Comparison of ENCODE assay signal across 30 cellular contexts in genomic region chr1:208142632-208143390, GRCh38.
DNase-seq lines count a peak whose midpoint lies in the region; ATAC-seq, FAIRE-seq and TF ChIP-seq lines count a peak whose summit lies in the region.
"Had no signal": no experiment of that assay in that cellular context is flagged by ENCODE, and none has a peak within 500 bp of the region (broad histone marks: within the 10 kb centered on the region; RNA-seq: fewer than 3 reads in every experiment).

No MANE protein-coding gene starts in this region.

- no peak for TF ChIP-seq EP300 in K562 (IDR thresholded peaks at IDR 0.05; ENCODE audit: low read length)

- H3K27me3 Mint-ChIP-seq in nephron (ENCODE audit: low read depth) (peaks cover 4% of the 10 kb centered on the region), type B pancreatic cell (no peaks in the 10 kb centered on the region)
- H3K27me3 Mint-ChIP-seq: activated CD8-positive, alpha-beta T cell treated with anti-CD3 and anti-CD28 coated beads for 36 hours; activated naive CD8-positive, alpha-beta T cell; activated T-helper 17 cell treated with anti-CD3 and anti-CD28 coated beads, Interleukin-2, amount 50 U/mL, for 72 hours; effector memory CD8-positive, alpha-beta T cell; T-helper 17 cell had no signal

- ATAC-seq in K562: no peak
- ATAC-seq: activated CD8-positive, alpha-beta T cell treated with anti-CD3 and anti-CD28 coated beads for 36 hours; activated T-helper 17 cell treated with anti-CD3 and anti-CD28 coated beads, Interleukin-2, amount 50 U/mL, for 72 hours; effector memory CD8-positive, alpha-beta T cell; T-helper 17 cell; upper lobe of right lung had no signal

- no peak for FAIRE-seq in K562 (lab: Jason Lieb, UNC)
- FAIRE-seq: D721Med, small intestine had no signal

- no peak overlapping the region for H3K4me2 ChIP-seq in K562 (ENCODE audit: insufficient read depth, low read length)

- TF ChIP-seq POLR2A in K562 (conservative IDR thresholded peaks at IDR 0.05): no peak
- TF ChIP-seq POLR2A in prostate gland (IDR thresholded peaks at IDR 0.05): no peak

- H3K27me3 ChIP-seq in K562 (ENCODE audit: control insufficient read depth in 2 of 2, insufficient read depth in 2 of 2, low read length in 2 of 2) (peaks cover 0 to 16% of the 10 kb centered on the region in 2 experiments; a peak in 2 of 5 replicates), prostate gland (replicated peaks; ENCODE audit: insufficient read depth) (no peaks in the 10 kb centered on the region)
- H3K27me3 ChIP-seq: upper lobe of right lung had no signal

- H3K9me3 ChIP-seq in K562 (replicated peaks; ENCODE audit: control insufficient read depth, insufficient read depth, low read depth, low read length): no peaks in the 10 kb centered on the region
- no peaks in the 10 kb centered on the region for H3K9me3 ChIP-seq in prostate gland
- H3K9me3 ChIP-seq: upper lobe of right lung had no signal

- WGBS in K562 (ENCODE audit: insufficient coverage, low coverage, missing lambda C conversion rate): 4% methylated on average over 5 of the region's 5 CpGs
- WGBS in prostate gland: 74% methylated on average over 5 of the region's 5 CpGs

- no TSS peak for BruUV-seq in K562 (replicated peaks; lab: Mats Ljungman, UMichigan)

- H3K4me1 ChIP-seq in K562 (replicated peaks in 1 of 2; ENCODE audit: control insufficient read depth in 2 of 2, insufficient read depth in 2 of 2, low read length in 2 of 2): 0 out of 5 replicates have a peak, but pooled peaks cover 0 to 4% of the 10 kb centered on the region in 2 experiments
- no peaks in the 10 kb centered on the region for H3K4me1 ChIP-seq in prostate gland (replicated peaks)

- DNase-seq in NCI-H1417 (lab: John Stamatoyannopoulos, UW): peak; percentile 23 to 69 (median 58)
- DNase-seq in NCI-H1417 treated with DMSO at 0.1 percent for 48 hours (lab: John Stamatoyannopoulos, UW): no peak
- no peak for DNase-seq in K562 (ENCODE audit: extremely low read depth in 1 of 4, low spot score in 3 of 4)
- DNase-seq in type B pancreatic cell (ENCODE audit: extremely low spot score, unreplicated experiment): no peak
- DNase-seq in NCI-H1436 (lab: John Stamatoyannopoulos, UW): no peak
- DNase-seq in NCI-H774 (lab: John Stamatoyannopoulos, UW): no peak
- DNase-seq in prostate gland (ENCODE audit: low spot score): no peak
- DNase-seq: activated CD8-positive, alpha-beta T cell treated with anti-CD3 and anti-CD28 coated beads for 36 hours; anterior cingulate cortex; caudate nucleus; CD4-positive, CD25-positive, alpha-beta regulatory T cell; cortex of kidney; effector memory CD8-positive, alpha-beta T cell; foreskin melanocyte; hippocampal formation; immature natural killer cell; NCI-H1694; nucleus accumbens; small intestine; stimulated activated CD8-positive, alpha-beta memory T cell treated with anti-CD3 and anti-CD28 coated beads, Interleukin-4, amount 100 ng/mL, for 48 hours; T-helper 17 cell; upper lobe of right lung had no signal

- CTCF ChIA-PET in K562 (lab: Yijun Ruan, JAX; ENCODE audit: low intra/inter-chr PET ratio): no interaction called here

- intact Hi-C loops in K562 (cut with micrococcal nuclease): no loop called here
- intact Hi-C loops in prostate gland (cut with DNase I): no loop called here

- H3K36me3 ChIP-seq in K562 (ENCODE audit: control insufficient read depth, insufficient read depth, low read length): no peaks in the 10 kb centered on the region
- no peaks in the 10 kb centered on the region for H3K36me3 ChIP-seq in prostate gland

- H3K79me2 ChIP-seq in K562 (ENCODE audit: control insufficient read depth, insufficient read depth, low read length): no peaks in the 10 kb centered on the region

- H3K4me3 ChIP-seq in K562 (no peak overlapping the region), prostate gland (no peak overlapping the region)
- H3K4me3 ChIP-seq: SK-N-MC, upper lobe of right lung had no signal

- no peak overlapping the region for H2AFZ ChIP-seq in K562 (ENCODE audit: low read depth, low read length)

- H3K36me3 Mint-ChIP-seq in nephron (ENCODE audit: low read depth): peaks cover 11% of the 10 kb centered on the region
- H3K36me3 Mint-ChIP-seq in type B pancreatic cell: peaks cover 19% of the 10 kb centered on the region
- H3K36me3 Mint-ChIP-seq: activated naive CD8-positive, alpha-beta T cell; CD4-positive, CD25-positive, alpha-beta regulatory T cell; immature natural killer cell; memory B cell had no signal

- no peak for TF ChIP-seq RAD21 in K562 (CRISPR knock-in tag; conservative IDR thresholded peaks at IDR 0.05 in 1 of 2, IDR thresholded peaks at IDR 0.05 in 1 of 2)

- H3K9me1 ChIP-seq in K562 (ENCODE audit: control insufficient read depth, insufficient read depth, low read length): no peaks in the 10 kb centered on the region

- peaks cover 4% of the 10 kb centered on the region; the same call in 1 of the 2 replicates for H4K20me1 ChIP-seq in K562 (replicated peaks; ENCODE audit: control insufficient read depth, insufficient read depth, low read length)

- H3K4me3 Mint-ChIP-seq in nephron (peak overlapping the region; percentile 48 to 70 (median 57)), type B pancreatic cell (peak overlapping the region; percentile 50)
- H3K4me3 Mint-ChIP-seq: activated CD8-positive, alpha-beta T cell treated with anti-CD3 and anti-CD28 coated beads for 36 hours; activated naive CD8-positive, alpha-beta T cell; activated T-helper 17 cell treated with anti-CD3 and anti-CD28 coated beads, Interleukin-2, amount 50 U/mL, for 72 hours; CD4-positive, CD25-positive, alpha-beta regulatory T cell; effector memory CD8-positive, alpha-beta T cell; immature natural killer cell; memory B cell; T-helper 17 cell had no signal

- H3K27ac ChIP-seq in K562 (ENCODE audit: extremely low read depth, low read depth, low read length): no peak overlapping the region
- no peak overlapping the region for H3K27ac ChIP-seq in prostate gland
- H3K27ac ChIP-seq: 22Rv1, RWPE1, SK-N-MC, upper lobe of right lung had no signal

- in situ Hi-C loops in K562 (cut with MboI): no loop called here

- H3K27ac Mint-ChIP-seq in nephron (peak overlapping the region; percentile 94 to 97 (median 95)), type B pancreatic cell (peak overlapping the region; percentile 71)
- H3K27ac Mint-ChIP-seq: activated CD8-positive, alpha-beta T cell treated with anti-CD3 and anti-CD28 coated beads for 36 hours; activated naive CD8-positive, alpha-beta T cell; activated T-helper 17 cell treated with anti-CD3 and anti-CD28 coated beads, Interleukin-2, amount 50 U/mL, for 72 hours; CD4-positive, CD25-positive, alpha-beta regulatory T cell; effector memory CD8-positive, alpha-beta T cell; memory B cell; T-helper 17 cell had no signal

- peaks cover 68% of the 10 kb centered on the region for H3K4me1 Mint-ChIP-seq in nephron
- peaks cover 53% of the 10 kb centered on the region for H3K4me1 Mint-ChIP-seq in type B pancreatic cell (ENCODE audit: unreplicated experiment)
- H3K4me1 Mint-ChIP-seq: activated T-helper 17 cell treated with anti-CD3 and anti-CD28 coated beads, Interleukin-2, amount 50 U/mL, for 72 hours; CD4-positive, CD25-positive, alpha-beta regulatory T cell; immature natural killer cell; memory B cell; T-helper 17 cell had no signal

- H3K9me3 Mint-ChIP-seq in nephron (no peaks in the 10 kb centered on the region), type B pancreatic cell (no peaks in the 10 kb centered on the region)
- H3K9me3 Mint-ChIP-seq: activated CD8-positive, alpha-beta T cell treated with anti-CD3 and anti-CD28 coated beads for 36 hours; activated T-helper 17 cell treated with anti-CD3 and anti-CD28 coated beads, Interleukin-2, amount 50 U/mL, for 72 hours; effector memory CD8-positive, alpha-beta T cell; immature natural killer cell; memory B cell had no signal

- POLR2A ChIA-PET in K562 (lab: Yijun Ruan, JAX): interaction anchor here (0.6 to 4.1 kb wide), 4 partner anchors 8 to 1302 kb away, joined by 3 to 14 read pairs (median 4); no protein-coding TSS in a partner anchor

- H3K9ac ChIP-seq in K562 (ENCODE audit: insufficient read depth in 1 of 2, low read depth in 2 of 2, low read length in 2 of 2): no peak overlapping the region

- TF ChIP-seq CTCF in K562 (IDR thresholded peaks at IDR 0.05 in 2 of 3, conservative IDR thresholded peaks at IDR 0.05 in 1 of 3; ENCODE audit: insufficient read depth in 2 of 3, low read depth in 1 of 3, low read length in 3 of 3) (no peak), nephron (IDR thresholded peaks at IDR 0.05; ENCODE audit: unreplicated experiment in 3 of 3) (no peak), type B pancreatic cell (conservative IDR thresholded peaks at IDR 0.05) (no peak), prostate gland (IDR thresholded peaks at IDR 0.05) (no peak)

TF ChIP-seq in K562, 482 proteins besides CTCF, POLR2A, EP300 and RAD21 (continues in another document):
- TF ChIP-seq MYNN (IDR thresholded peaks at IDR 0.05) (peak; percentile 89), MYNN (CRISPR knock-in tag; IDR thresholded peaks at IDR 0.05) (no peak), PBX2 (CRISPR knock-in tag; IDR thresholded peaks at IDR 0.05; ENCODE audit: low read depth) (no peak), PBX2 (tag; conservative IDR thresholded peaks at IDR 0.05; ENCODE audit: low read depth) (0 out of 2 replicates have a peak, but pooled peaks have one; percentile 7)

Comparison
In these comparisons a context has a peak if more than half of its experiments do, and no peak if none do; other contexts are left out.
1. DNase-seq: peak in NCI-H1417 (3 of 3); none in NCI-H1417 treated with DMSO at 0.1 percent for 48 hours (single experiment), K562 (0 of 4), type B pancreatic cell (single experiment), NCI-H1436 (single experiment), NCI-H774 (single experiment) and prostate gland (single experiment).